6 cellular contexts compared by ENCODE assay signal in the genomic region with DNA sequence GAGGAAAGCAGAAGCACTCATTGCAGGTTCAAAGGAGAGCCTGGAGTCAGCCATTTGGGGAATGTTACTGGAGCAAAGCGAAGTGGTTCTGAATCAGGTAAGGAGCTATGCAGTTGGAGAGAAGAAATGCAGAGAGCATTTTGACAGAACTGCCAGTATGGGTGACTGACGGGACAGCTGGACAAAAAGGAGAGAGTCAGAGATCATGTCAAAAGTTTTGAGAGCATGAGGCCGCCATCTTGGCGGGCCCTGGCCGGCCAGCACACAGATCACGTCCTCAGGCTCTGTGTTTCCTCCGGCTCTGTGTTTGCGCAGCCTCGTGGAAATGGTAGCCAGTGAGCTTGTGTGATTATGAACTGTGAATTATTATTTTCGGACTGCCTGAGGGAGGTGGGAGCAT.
"Had no signal": no experiment of that assay in that cellular context is flagged by ENCODE, and none has a peak within 500 bp of the region (broad histone marks: within the 10 kb centered on the region; RNA-seq: fewer than 3 reads in every experiment).

No MANE protein-coding gene starts in this region.

- H3K4me3 ChIP-seq: GM23248 had no signal

- H3K9ac ChIP-seq: GM23248 had no signal

- H2AFZ ChIP-seq: GM23248 had no signal

- H3K27ac ChIP-seq: GM23248 had no signal

- DNase-seq: GM23248, GOT3, H7, HCEC 1CT, IMR-90, KBM-7 had no signal
